ENCODE assay signal across 23 cellular contexts in genomic region chr12:127516467-127516866, GRCh38.
DNase-seq lines count a peak whose midpoint lies in the region; ATAC-seq and TF ChIP-seq lines count a peak whose summit lies in the region.
"Had no signal": no experiment of that assay in that cellular context is flagged by ENCODE, and none has a peak within 500 bp of the region (broad histone marks: within the 10 kb centered on the region; RNA-seq: fewer than 3 reads in every experiment).

No MANE protein-coding gene starts in this region.

- no peaks in the 10 kb centered on the region for H3K36me3 Mint-ChIP-seq in CD8-positive, alpha-beta T cell
- H3K36me3 Mint-ChIP-seq: naive B cell had no signal

- CTCF ChIA-PET in CD8-positive, alpha-beta T cell (lab: Charles Lee): no interaction called here

- intact Hi-C loops in CD8-positive, alpha-beta T cell (cut with DNase I, micrococcal nuclease): no loop called here

- H3K4me2 ChIP-seq in skeletal muscle satellite cell (ENCODE audit: low read length): peak overlapping the region; percentile 20

- no peaks in the 10 kb centered on the region for H3K9me3 ChIP-seq in skeletal muscle satellite cell (replicated peaks; ENCODE audit: low read length)
- no peaks in the 10 kb centered on the region for H3K9me3 ChIP-seq in CD8-positive, alpha-beta T cell (ENCODE audit: low read length)
- H3K9me3 ChIP-seq: ascending aorta, ovary, upper lobe of left lung had no signal

- H3K4me3 ChIP-seq in skeletal muscle satellite cell (ENCODE audit: low read length): no peak overlapping the region
- H3K4me3 ChIP-seq in CD8-positive, alpha-beta T cell (ENCODE audit: low read depth, low read length): no peak overlapping the region
- H3K4me3 ChIP-seq: ascending aorta, ovary, upper lobe of left lung had no signal

- peaks cover 2% of the 10 kb centered on the region for H3K9me3 Mint-ChIP-seq in CD8-positive, alpha-beta T cell

- POLR2A ChIA-PET in CD8-positive, alpha-beta T cell (lab: Charles Lee): no interaction called here

- H3K4me3 Mint-ChIP-seq in CD8-positive, alpha-beta T cell: no peak overlapping the region
- H3K4me3 Mint-ChIP-seq: naive B cell had no signal

- H3K27me3 ChIP-seq in skeletal muscle satellite cell (ENCODE audit: control insufficient read depth, insufficient read depth, low read length): no peaks in the 10 kb centered on the region
- H3K27me3 ChIP-seq in CD8-positive, alpha-beta T cell (ENCODE audit: insufficient read depth, low read length): no peaks in the 10 kb centered on the region
- H3K27me3 ChIP-seq: ascending aorta, ovary, upper lobe of left lung had no signal

- no peak overlapping the region for H3K27ac Mint-ChIP-seq in CD8-positive, alpha-beta T cell
- H3K27ac Mint-ChIP-seq: naive B cell had no signal

- no peak for ATAC-seq in CD8-positive, alpha-beta T cell
- no peak for ATAC-seq in HG03196 (IDR thresholded peaks at IDR 0.05; ENCODE audit: unreplicated experiment)
- ATAC-seq: HepG2 had no signal

- no peaks in the 10 kb centered on the region for H3K36me3 ChIP-seq in skeletal muscle satellite cell (ENCODE audit: insufficient read depth, low read length)
- H3K36me3 ChIP-seq in CD8-positive, alpha-beta T cell (ENCODE audit: insufficient read depth, low read length): no peaks in the 10 kb centered on the region
- H3K36me3 ChIP-seq: ascending aorta, ovary, upper lobe of left lung had no signal

- DNase-seq in EH (ENCODE audit: low read depth) (peak; percentile 47), RPMI7951 (ENCODE audit: low read depth) (peak; percentile 15), fibroblast of peridontal ligament (ENCODE audit: extremely low read depth) (peak; percentile 53), substantia nigra (lab: John Stamatoyannopoulos, UW) (no peak), NCI-H1694 (lab: John Stamatoyannopoulos, UW) (no peak)
- no peak for DNase-seq in CD8-positive, alpha-beta T cell
- DNase-seq: activated CD4-positive, alpha-beta T cell treated with anti-CD3 and anti-CD28 coated beads for 4 hours; activated naive CD4-positive, alpha-beta T cell treated with anti-CD3 and anti-CD28 coated beads, Interleukin-2, amount 50 U/mL, for 16 hours; DMS 273 treated with DMSO at 0.1 percent for 48 hours; effector CD4-positive, alpha-beta T cell; mammary epithelial cell; naive B cell; NCI-H1092 treated with DMSO at 0.1 percent for 48 hours; NCI-H2029; NCI-H226; ovary; SHP77 treated with DMSO at 0.1 percent for 48 hours; stimulated activated CD4-positive, alpha-beta T cell treated with anti-CD3 and anti-CD28 coated beads, Interleukin-15, amount 100 ng/mL, for 24 hours; upper lobe of left lung had no signal

- peaks cover 16% of the 10 kb centered on the region for H3K4me1 ChIP-seq in skeletal muscle satellite cell (ENCODE audit: control insufficient read depth, insufficient read depth, low read length)
- H3K4me1 ChIP-seq in CD8-positive, alpha-beta T cell (ENCODE audit: insufficient read depth, low read length): no peaks in the 10 kb centered on the region
- H3K4me1 ChIP-seq: upper lobe of left lung had no signal

- H3K9ac ChIP-seq in skeletal muscle satellite cell (ENCODE audit: low read depth, low read length): peak overlapping the region; percentile 7

- no peak overlapping the region for H3K27ac ChIP-seq in CD8-positive, alpha-beta T cell (ENCODE audit: low read depth, low read length)
- H3K27ac ChIP-seq in substantia nigra (ENCODE audit: low read depth, low read length, poor library complexity, severe bottlenecking): no peak overlapping the region
- H3K27ac ChIP-seq: ascending aorta, ovary, upper lobe of left lung had no signal

- H3K27me3 Mint-ChIP-seq in CD8-positive, alpha-beta T cell (ENCODE audit: low read depth): no peaks in the 10 kb centered on the region
- H3K27me3 Mint-ChIP-seq: naive B cell had no signal

- no peak for TF ChIP-seq CTCF in CD8-positive, alpha-beta T cell (IDR thresholded peaks at IDR 0.05)

- H3K4me1 Mint-ChIP-seq in CD8-positive, alpha-beta T cell (ENCODE audit: low read depth): no peaks in the 10 kb centered on the region
- H3K4me1 Mint-ChIP-seq: naive B cell had no signal

Comparison
In these comparisons a context has a peak if more than half of its experiments do, and no peak if none do; other contexts are left out.
1. DNase-seq: peak in EH (single experiment), RPMI7951 (single experiment) and fibroblast of peridontal ligament (single experiment); none in CD8-positive, alpha-beta T cell (0 of 7), substantia nigra (0 of 49) and NCI-H1694 (single experiment).